ENCODE assay signal across 22 cellular contexts in the genomic region with DNA sequence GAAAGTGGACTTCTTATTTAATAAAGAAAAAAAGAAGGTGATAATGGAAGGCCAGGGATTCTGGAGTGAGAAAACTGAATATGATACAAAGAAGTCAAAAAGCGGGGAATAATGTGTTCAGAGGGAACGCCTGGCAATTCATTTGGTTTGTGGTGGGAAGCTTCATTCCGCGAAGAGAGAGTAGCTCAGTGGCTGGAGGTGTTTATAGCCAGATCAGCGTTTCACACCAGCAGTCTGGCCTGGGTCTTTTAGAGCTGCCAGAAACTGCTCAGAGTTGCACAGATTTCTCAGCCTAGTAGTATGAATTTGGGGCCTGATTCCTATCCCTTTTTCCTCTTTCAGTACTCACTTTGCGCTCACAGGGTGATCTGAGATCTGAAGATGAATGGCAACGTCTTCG.
DNase-seq lines count a peak whose midpoint lies in the region; FAIRE-seq and TF ChIP-seq lines count a peak whose summit lies in the region.
"Had no signal": no experiment of that assay in that cellular context is flagged by ENCODE, and none has a peak within 500 bp of the region (broad histone marks: within the 10 kb centered on the region; RNA-seq: fewer than 3 reads in every experiment).

No MANE protein-coding gene starts in this region.

- no peak for DNase-seq in astrocyte (ENCODE audit: low read depth)
- DNase-seq in mesenchymal stem cell, result no peak
- DNase-seq in substantia nigra (lab: John Stamatoyannopoulos, UW), result no peak
- DNase-seq in putamen (ENCODE audit: low spot score), result no peak
- no peak for DNase-seq in NCI-H524 (lab: John Stamatoyannopoulos, UW)
- no peak for DNase-seq in posterior vena cava (ENCODE audit: low spot score)
- DNase-seq: activated CD8-positive, alpha-beta T cell treated with anti-CD3 and anti-CD28 coated beads for 36 hours; activated T-cell treated with anti-CD3 and anti-CD28 coated beads, Interleukin-2, amount 50 U/mL, for 4 hours; BE2C; central memory CD4-positive, alpha-beta T cell; effector memory CD4-positive, alpha-beta T cell; H7; KG1; NCI-H510A; retina; SHP77; T-helper 2 cell had no signal

- H3K4me1 Mint-ChIP-seq in astrocyte (ENCODE audit: low read depth, unreplicated experiment), result peaks cover 89% of the 10 kb centered on the region

- no peak overlapping the region for H3K23ac ChIP-seq in mesenchymal stem cell (ENCODE audit: low read length in 2 of 2)

- 83% methylated on average over 6 of the region's 8 CpGs for WGBS in HUES64
- WGBS in mesenchymal stem cell, result 54% methylated on average over 6 of the region's 8 CpGs

- H3K18ac ChIP-seq in mesenchymal stem cell (ENCODE audit: low read depth in 1 of 2, low read length in 2 of 2), result no peak overlapping the region

- no peak for FAIRE-seq in astrocyte (lab: Jason Lieb, UNC)
- FAIRE-seq: keratinocyte had no signal

- H3K4ac ChIP-seq in mesenchymal stem cell (ENCODE audit: low read depth in 1 of 2, low read length in 2 of 2), result peak overlapping the region; percentile 46 to 82

- H2BK15ac ChIP-seq in mesenchymal stem cell (ENCODE audit: low read depth, poor library complexity, severe bottlenecking), result no peak overlapping the region

- H2AFZ ChIP-seq in astrocyte (ENCODE audit: low read depth, low read length) (no peak overlapping the region), mesenchymal stem cell (ENCODE audit: low read depth, low read length) (no peak overlapping the region)

- no peaks in the 10 kb centered on the region for H3K9me3 Mint-ChIP-seq in astrocyte (ENCODE audit: unreplicated experiment)
- H3K9me3 Mint-ChIP-seq: activated CD8-positive, alpha-beta T cell treated with anti-CD3 and anti-CD28 coated beads for 36 hours; activated T-cell treated with anti-CD3 and anti-CD28 coated beads, Interleukin-2, amount 50 U/mL, for 4 hours; stimulated activated naive CD8-positive, alpha-beta T cell treated with anti-CD3 and anti-CD28 coated beads, Interleukin-15, Interleukin-2, amounts not matched to agents 100 ng/mL and 50 ng/mL, for 24 hours; WTC11 had no signal

- H3K27ac Mint-ChIP-seq in astrocyte (ENCODE audit: unreplicated experiment), result peak overlapping the region; percentile 72
- H3K27ac Mint-ChIP-seq: activated CD8-positive, alpha-beta T cell treated with anti-CD3 and anti-CD28 coated beads for 36 hours; activated naive CD8-positive, alpha-beta T cell; stimulated activated naive CD8-positive, alpha-beta T cell treated with anti-CD3 and anti-CD28 coated beads, Interleukin-15, Interleukin-2, amounts not matched to agents 100 ng/mL and 50 ng/mL, for 24 hours; WTC11 had no signal

- H3K14ac ChIP-seq in mesenchymal stem cell (ENCODE audit: low read length in 2 of 2), result no peak overlapping the region

- H3K36me3 ChIP-seq in HUES64 (ENCODE audit: insufficient read depth, low read length), result no peaks in the 10 kb centered on the region
- peaks cover 3% of the 10 kb centered on the region for H3K36me3 ChIP-seq in astrocyte (ENCODE audit: insufficient read depth, low read length)
- peaks cover 0 to 7% of the 10 kb centered on the region in 2 experiments for H3K36me3 ChIP-seq in mesenchymal stem cell (ENCODE audit: control insufficient read depth in 1 of 2, insufficient read depth in 2 of 2, low read depth in 1 of 2, low read length in 2 of 2)
- H3K36me3 ChIP-seq: BE2C had no signal

- no peak overlapping the region for H2BK120ac ChIP-seq in mesenchymal stem cell (ENCODE audit: low read depth, low read length)

- H2BK5ac ChIP-seq in mesenchymal stem cell (ENCODE audit: low read depth, low read length, poor library complexity, severe bottlenecking), result no peak overlapping the region

- H3K79me2 ChIP-seq in astrocyte (ENCODE audit: insufficient read depth, low read length), result peaks cover 99% of the 10 kb centered on the region

- H3K27ac ChIP-seq in HUES64 (ENCODE audit: low read depth, low read length) (peak overlapping the region; percentile 10; the same call in 1 of the 2 replicates), astrocyte (ENCODE audit: low read depth, low read length) (peak overlapping the region; percentile 18), mesenchymal stem cell (ENCODE audit: low read length, poor library complexity, severe bottlenecking) (peak overlapping the region; percentile 60), substantia nigra (ENCODE audit: low read depth, low read length, poor library complexity, severe bottlenecking) (peak overlapping the region; percentile 29)

- H3K27me3 Mint-ChIP-seq in astrocyte (ENCODE audit: low read depth, unreplicated experiment), result no peaks in the 10 kb centered on the region
- H3K27me3 Mint-ChIP-seq: activated naive CD8-positive, alpha-beta T cell had no signal

- H3K4me1 ChIP-seq in HUES64 (ENCODE audit: insufficient read depth, low read length) (peaks cover 53% of the 10 kb centered on the region), astrocyte (ENCODE audit: insufficient read depth, low read length) (peaks cover 81% of the 10 kb centered on the region), mesenchymal stem cell (ENCODE audit: control insufficient read depth, insufficient read depth, low read depth, low read length) (peaks cover 11% of the 10 kb centered on the region)

- no peak for TF ChIP-seq CTCF in astrocyte (IDR thresholded peaks at IDR 0.05; ENCODE audit: insufficient read depth, low read depth, low read length)

- H4K20me1 ChIP-seq in astrocyte (ENCODE audit: insufficient read depth, low read length), result peaks cover 39% of the 10 kb centered on the region

- no peak overlapping the region for H4K91ac ChIP-seq in mesenchymal stem cell (ENCODE audit: low read length)

- peaks cover 16% of the 10 kb centered on the region for H3K79me1 ChIP-seq in mesenchymal stem cell (replicated peaks; ENCODE audit: low read length, poor library complexity, severe bottlenecking)

- H3K9ac ChIP-seq in HUES64 (ENCODE audit: low read depth, low read length) (no peak overlapping the region), astrocyte (ENCODE audit: low read length) (no peak overlapping the region), mesenchymal stem cell (ENCODE audit: low read length) (peak overlapping the region; percentile 0)

- H3K36me3 Mint-ChIP-seq in astrocyte (ENCODE audit: low read depth, unreplicated experiment), result peaks cover 3% of the 10 kb centered on the region
- H3K36me3 Mint-ChIP-seq: WTC11 had no signal

- no peak overlapping the region for H2AK5ac ChIP-seq in mesenchymal stem cell (ENCODE audit: low read length, severe bottlenecking)

- peak overlapping the region in 1 of 2 experiments; percentile 34 for H2BK12ac ChIP-seq in mesenchymal stem cell (ENCODE audit: low read length in 2 of 2)

- H3K27me3 ChIP-seq in HUES64 (ENCODE audit: insufficient read depth, low read length) (no peaks in the 10 kb centered on the region), astrocyte (ENCODE audit: insufficient read depth, low read length) (no peaks in the 10 kb centered on the region), mesenchymal stem cell (ENCODE audit: control insufficient read depth in 1 of 2, insufficient read depth in 1 of 2, low read length in 2 of 2) (no peaks in the 10 kb centered on the region)
- H3K27me3 ChIP-seq: BE2C had no signal

- intact Hi-C loops in posterior vena cava (cut with DNase I), result no loop called here

- H3K4me2 ChIP-seq in astrocyte (ENCODE audit: low read length) (no peak overlapping the region), mesenchymal stem cell (ENCODE audit: low read length, poor library complexity, severe bottlenecking) (no peak overlapping the region)

- H3K9me3 ChIP-seq in HUES64 (ENCODE audit: insufficient read depth, low read depth, low read length) (no peaks in the 10 kb centered on the region), astrocyte (ENCODE audit: insufficient read depth, low read depth, low read length) (no peaks in the 10 kb centered on the region), mesenchymal stem cell (ENCODE audit: control insufficient read depth, low read length) (no peaks in the 10 kb centered on the region)
- H3K9me3 ChIP-seq: BE2C had no signal

- peak overlapping the region; percentile 29 for H3K4me3 Mint-ChIP-seq in astrocyte (ENCODE audit: unreplicated experiment)
- H3K4me3 Mint-ChIP-seq: activated CD8-positive, alpha-beta T cell treated with anti-CD3 and anti-CD28 coated beads for 36 hours; activated naive CD8-positive, alpha-beta T cell; activated T-cell treated with anti-CD3 and anti-CD28 coated beads, Interleukin-2, amount 50 U/mL, for 4 hours; stimulated activated naive CD8-positive, alpha-beta T cell treated with anti-CD3 and anti-CD28 coated beads, Interleukin-15, Interleukin-2, amounts not matched to agents 100 ng/mL and 50 ng/mL, for 24 hours; WTC11 had no signal

- H4K8ac ChIP-seq in mesenchymal stem cell (ENCODE audit: low read length), result no peak overlapping the region

- H3K4me3 ChIP-seq in HUES64 (ENCODE audit: low read length) (no peak overlapping the region), astrocyte (ENCODE audit: insufficient read depth, low read depth, low read length) (no peak overlapping the region), mesenchymal stem cell (ENCODE audit: insufficient read depth in 1 of 2, low read depth in 1 of 2, low read length in 2 of 2) (no peak overlapping the region)

Comparison
In these comparisons a context has a peak if more than half of its experiments do, and no peak if none do; other contexts are left out.
1. H3K27ac ChIP-seq: peak in every context shown above with its lines; median percentile 60 in mesenchymal stem cell; 29 in substantia nigra; 18 in astrocyte; 10 in HUES64.